Comparison of ENCODE assay signal across 16 cellular contexts in the genomic region with DNA sequence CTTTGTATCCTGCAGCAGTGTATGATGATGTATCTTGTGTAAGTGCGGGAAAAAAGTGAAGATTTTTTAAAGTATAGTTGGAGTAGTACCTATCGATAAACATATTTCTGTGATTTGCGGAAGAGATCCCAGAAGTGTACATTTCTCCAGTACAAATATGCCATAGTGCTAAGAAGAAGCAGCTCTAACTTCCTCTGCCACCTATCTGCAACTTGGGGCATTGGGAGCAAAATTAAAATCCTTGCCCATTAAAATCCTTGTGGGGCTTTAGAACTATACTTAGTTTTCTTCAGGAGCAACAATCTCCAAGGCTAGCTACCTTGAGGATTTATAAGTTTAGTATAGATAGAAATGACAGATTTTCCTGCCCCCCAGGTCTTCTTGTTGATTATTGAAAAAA.
DNase-seq lines count a peak whose midpoint lies in the region; ATAC-seq and TF ChIP-seq lines count a peak whose summit lies in the region.
"Had no signal": no experiment of that assay in that cellular context is flagged by ENCODE, and none has a peak within 500 bp of the region (broad histone marks: within the 10 kb centered on the region; RNA-seq: fewer than 3 reads in every experiment).

No MANE protein-coding gene starts in this region.

- H3K4ac ChIP-seq in IMR-90 (ENCODE audit: low read depth, low read length), result no peak overlapping the region

- H3K4me2 ChIP-seq in IMR-90 (ENCODE audit: low read depth, low read length), result no peak overlapping the region

- H3K79me1 ChIP-seq in IMR-90 (ENCODE audit: low read depth in 1 of 2, low read length in 2 of 2), result no peaks in the 10 kb centered on the region

- no peak overlapping the region for H2AK9ac ChIP-seq in IMR-90 (replicated peaks; ENCODE audit: low read depth, low read length, poor library complexity)

- H3K4me3 ChIP-seq in BJ (ENCODE audit: low read depth, low read length), result no peak overlapping the region
- H3K4me3 ChIP-seq in IMR-90 (ENCODE audit: insufficient read depth, low read depth, low read length), result no peak overlapping the region
- no peak overlapping the region for H3K4me3 ChIP-seq in astrocyte of the cerebellum (ENCODE audit: low read depth, low read length)
- no peak overlapping the region for H3K4me3 ChIP-seq in esophagus squamous epithelium
- H3K4me3 ChIP-seq: ovary, skin epidermis had no signal

- H3K9ac ChIP-seq in IMR-90 (ENCODE audit: low read depth, low read length), result no peak overlapping the region

- H3K36me3 ChIP-seq in BJ (ENCODE audit: control insufficient read depth, insufficient read depth, low read length) (no peaks in the 10 kb centered on the region), IMR-90 (ENCODE audit: control insufficient read depth, insufficient read depth, low read length) (no peaks in the 10 kb centered on the region), esophagus squamous epithelium (no peaks in the 10 kb centered on the region)
- H3K36me3 ChIP-seq: ovary had no signal

- no peaks in the 10 kb centered on the region for H3K9me1 ChIP-seq in IMR-90 (ENCODE audit: insufficient read depth, low read length)

- TF ChIP-seq CTCF in BJ (IDR thresholded peaks at IDR 0.05; ENCODE audit: insufficient read depth, low read depth, low read length) (peak; percentile 30; the same call in 1 of the 2 replicates), IMR-90 (conservative IDR thresholded peaks at IDR 0.05; ENCODE audit: low read depth, low read length) (0 out of 2 replicates have a peak, but pooled peaks have one; percentile 14), astrocyte of the cerebellum (IDR thresholded peaks at IDR 0.05; ENCODE audit: low read depth, low read length, missing control alignments) (peak; percentile 45), esophagus squamous epithelium (IDR thresholded peaks at IDR 0.05) (no peak)

- no peak overlapping the region for H2BK120ac ChIP-seq in IMR-90 (ENCODE audit: low read depth, low read length)

- H3K23ac ChIP-seq in IMR-90 (ENCODE audit: low read depth, low read length), result no peak overlapping the region

- no peak for DNase-seq in BJ (ENCODE audit: low read depth)
- DNase-seq in IMR-90, result no peak
- DNase-seq in astrocyte of the cerebellum (ENCODE audit: low read depth), result no peak
- peak; percentile 13 for DNase-seq in iPS-NIHi11 (ENCODE audit: low spot score)
- no peak for DNase-seq in NCI-H82 (lab: John Stamatoyannopoulos, UW)
- no peak for DNase-seq in esophagus squamous epithelium (lab: John Stamatoyannopoulos, UW)
- DNase-seq in NCI-H2107 (lab: John Stamatoyannopoulos, UW), result no peak
- DNase-seq: AML-193; amniotic stem cell; GOT3; NCI-H446; ovary; SHP77 treated with DMSO at 0.1 percent for 48 hours; stimulated activated CD4-positive, alpha-beta T cell treated with anti-CD3 and anti-CD28 coated beads, Interleukin-4, amount 100 ng/mL, for 4 hours; stimulated activated CD8-positive, alpha-beta memory T cell treated with anti-CD3 and anti-CD28 coated beads, Interleukin-4, amount 100 ng/mL, for 48 hours had no signal

- 100% methylated on average over 1 of the region's 3 CpGs; no CpG with 5 or more reads in 1 of the 2 experiments for WGBS in IMR-90 (ENCODE audit: extremely low coverage in 2 of 2, insufficient read length in 1 of 2), 2 experiments
- 91 to 97% methylated on average over 3 of the region's 3 CpGs for WGBS in esophagus squamous epithelium, 2 donors

- no peak overlapping the region for H2BK20ac ChIP-seq in IMR-90 (ENCODE audit: low read depth, low read length)

- CTCF ChIA-PET in BJ (lab: Yijun Ruan, JAX) (interaction anchor here (1.2 kb wide), 1 partner anchor 13 kb away, joined by 3 read pairs; no protein-coding TSS in a partner anchor), IMR-90 (lab: Yijun Ruan, JAX) (interaction anchor here (1.0 to 1.1 kb wide), 2 partner anchors 14 to 73 kb away, joined by 3 read pairs; no protein-coding TSS in a partner anchor)

- in situ Hi-C loops in IMR-90 (cut with MboI; ENCODE audit: low sequenced_read_pairs), result no loop called here
- in situ Hi-C loops in astrocyte of the cerebellum (cut with HindIII; ENCODE audit: low sequenced_read_pairs), result no loop called here

- no peak overlapping the region for H3K27ac ChIP-seq in IMR-90 (ENCODE audit: insufficient read depth, low read length)
- no peak overlapping the region for H3K27ac ChIP-seq in esophagus squamous epithelium
- H3K27ac ChIP-seq: ovary, skin epidermis had no signal

- H3K27me3 ChIP-seq in BJ (ENCODE audit: control insufficient read depth, insufficient read depth, low read length), result no peaks in the 10 kb centered on the region; the same call in 1 of the 2 replicates
- no peaks in the 10 kb centered on the region for H3K27me3 ChIP-seq in IMR-90 (ENCODE audit: control insufficient read depth, insufficient read depth, low read length)
- no peaks in the 10 kb centered on the region for H3K27me3 ChIP-seq in esophagus squamous epithelium
- H3K27me3 ChIP-seq: ovary had no signal

- H3K56ac ChIP-seq in IMR-90 (ENCODE audit: extremely low read depth, insufficient read depth, low read length), result no peak overlapping the region

- H4K20me1 ChIP-seq in IMR-90 (ENCODE audit: insufficient read depth, low read length), result no peaks in the 10 kb centered on the region

- H2AFZ ChIP-seq in IMR-90 (replicated peaks; ENCODE audit: low read length, poor library complexity), result no peak overlapping the region

- H4K5ac ChIP-seq in IMR-90 (ENCODE audit: low read depth, low read length), result no peak overlapping the region

- no TSS peak for BruUV-seq in IMR-90 (replicated peaks; lab: Mats Ljungman, UMichigan)

- no peak for TF ChIP-seq POLR2A in IMR-90 (IDR thresholded peaks at IDR 0.05; ENCODE audit: low read depth, low read length)
- TF ChIP-seq POLR2A in esophagus squamous epithelium (IDR thresholded peaks at IDR 0.05), result no peak

- POLR2A ChIA-PET in BJ (lab: Charles Lee), result no interaction called here
- POLR2A ChIA-PET in IMR-90 (lab: Charles Lee; ENCODE audit: unreplicated experiment), result no interaction called here

- H3K14ac ChIP-seq in IMR-90 (replicated peaks; ENCODE audit: low read depth, low read length), result no peak overlapping the region

- no peak overlapping the region for H3K18ac ChIP-seq in IMR-90 (ENCODE audit: low read depth, low read length)

- H2BK5ac ChIP-seq in IMR-90 (ENCODE audit: low read depth, low read length, poor library complexity, severe bottlenecking), result no peak overlapping the region

- H2BK15ac ChIP-seq in IMR-90 (ENCODE audit: low read depth, low read length), result no peak overlapping the region

- dilution Hi-C loops in IMR-90 (cut with HindIII; ENCODE audit: low sequenced_read_pairs, unreplicated experiment), result no loop called here

- H4K91ac ChIP-seq in IMR-90 (ENCODE audit: insufficient read depth, low read depth, low read length), result no peak overlapping the region

- ATAC-seq in IMR-90 (ENCODE audit: low read depth), result no peak

- H3K4me1 ChIP-seq in IMR-90 (ENCODE audit: control insufficient read depth, insufficient read depth, low read length) (no peaks in the 10 kb centered on the region), esophagus squamous epithelium (no peaks in the 10 kb centered on the region)

- intact Hi-C loops in IMR-90 (cut with micrococcal nuclease), result no loop called here
- intact Hi-C loops in esophagus squamous epithelium (cut with DNase I), result no loop called here

- H4K8ac ChIP-seq in IMR-90 (ENCODE audit: low read depth in 2 of 2, low read length in 2 of 2), result no peak overlapping the region

- no peak for TF ChIP-seq RAD21 in IMR-90 (IDR thresholded peaks at IDR 0.05; ENCODE audit: low read length)

- no peaks in the 10 kb centered on the region for H3K9me3 ChIP-seq in IMR-90 (ENCODE audit: control insufficient read depth, insufficient read depth, low read length)
- no peaks in the 10 kb centered on the region for H3K9me3 ChIP-seq in esophagus squamous epithelium
- H3K9me3 ChIP-seq: ovary had no signal

- H2AK5ac ChIP-seq in IMR-90 (ENCODE audit: low read depth, low read length), result no peak overlapping the region

TF ChIP-seq in IMR-90, 13 proteins besides CTCF, POLR2A, EP300 and RAD21:
- TF ChIP-seq CHD1 (IDR thresholded peaks at IDR 0.05; ENCODE audit: low read depth, low read length) (no peak), MAZ (IDR thresholded peaks at IDR 0.05; ENCODE audit: borderline replicate concordance, low read depth, low read length) (no peak), MXI1 (IDR thresholded peaks at IDR 0.05; ENCODE audit: borderline replicate concordance, low read depth, low read length) (no peak), MAFK (IDR thresholded peaks at IDR 0.05; ENCODE audit: low read depth, low read length) (no peak), BHLHE40 (IDR thresholded peaks at IDR 0.05; ENCODE audit: low read depth, low read length) (no peak), RFX5 (IDR thresholded peaks at IDR 0.05; ENCODE audit: low read depth, low read length) (no peak), NFE2L2 (IDR thresholded peaks at IDR 0.05; ENCODE audit: low read depth, low read length) (no peak)

Comparison
In these comparisons a context has a peak if more than half of its experiments do, and no peak if none do; other contexts are left out.
1. CTCF ChIP-seq: peak in BJ (single experiment), IMR-90 (single experiment) and astrocyte of the cerebellum (single experiment); none in esophagus squamous epithelium (0 of 6).